ENCODE assay signal across 7 cellular contexts in the genomic region with DNA sequence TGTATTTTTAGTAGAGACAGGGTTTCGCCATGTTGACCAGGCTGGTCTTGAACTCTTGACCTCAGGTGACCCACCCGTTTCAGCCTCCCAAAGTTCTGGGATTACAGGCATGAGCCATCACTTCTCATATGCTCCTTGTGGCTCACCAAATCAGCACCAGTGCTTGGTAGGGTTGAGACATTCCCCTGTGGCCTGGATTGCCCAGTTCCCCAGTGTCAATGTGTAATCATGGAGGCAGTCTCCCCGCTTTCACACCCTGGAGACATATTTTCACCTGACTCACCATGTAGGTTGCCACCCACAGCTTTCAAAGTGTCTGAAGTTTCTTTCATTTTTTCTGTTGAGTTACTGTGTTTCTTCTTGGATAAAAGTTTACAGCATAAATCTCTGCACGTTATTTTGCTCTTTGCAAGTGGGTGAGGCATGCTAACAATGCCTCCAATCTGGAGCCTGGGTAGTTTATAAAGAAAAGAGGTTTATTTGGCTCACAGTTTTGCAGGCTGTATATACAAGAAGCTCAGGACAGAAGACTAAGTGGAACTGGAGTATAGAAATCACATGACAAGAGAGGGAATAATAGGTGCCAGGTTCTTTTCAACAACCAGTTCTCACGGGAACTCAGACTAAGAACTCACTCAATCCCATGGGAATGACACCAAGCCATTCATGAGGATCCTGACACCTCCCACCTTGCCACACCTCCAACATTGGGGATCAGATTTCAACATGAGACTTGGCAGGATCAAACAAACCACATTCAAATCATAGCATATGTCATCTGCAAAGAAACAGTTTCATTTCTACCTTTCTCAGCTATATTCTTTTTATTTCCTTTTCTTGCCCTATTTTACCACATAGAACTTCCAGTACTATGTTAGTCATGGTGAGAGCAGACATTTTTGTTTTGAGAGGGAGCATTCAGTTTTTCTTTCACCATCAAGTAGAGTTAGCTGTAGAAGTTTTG.
DNase-seq lines count a peak whose midpoint lies in the region; ATAC-seq and TF ChIP-seq lines count a peak whose summit lies in the region.

No MANE protein-coding gene starts in this region.

- peak overlapping the region; percentile 13 for H3K4me2 ChIP-seq in Loucy (ENCODE audit: low read depth, low read length, poor library complexity, severe bottlenecking)

- H4K20me1 ChIP-seq in Loucy (ENCODE audit: insufficient read depth, low read length, poor library complexity, severe bottlenecking): no peaks in the 10 kb centered on the region

- DNase-seq in activated naive CD8-positive, alpha-beta T cell treated with anti-CD3 and anti-CD28 coated beads, Interleukin-2, amount 10 ng/mL, durations not matched to agents 7 days and 5 days: no peak
- DNase-seq in stimulated activated CD4-positive, alpha-beta T cell treated with anti-CD3 and anti-CD28 coated beads, Interleukin-12 subunit alpha, Interleukin-12 subunit beta, amount 100 ng/mL, for 48 hours (ENCODE audit: low read depth in 2 of 3, low spot score in 1 of 3): peak; percentile 27 to 35 (median 29)
- DNase-seq in colonic mucosa (no peak), NCI-H446 (lab: John Stamatoyannopoulos, UW) (no peak), T1000 (lab: John Stamatoyannopoulos, UW) (no peak)

- H3K4me3 ChIP-seq in Loucy (ENCODE audit: low read length, poor library complexity, severe bottlenecking) (no peak overlapping the region), colonic mucosa (no peak overlapping the region)

- no peaks in the 10 kb centered on the region for H3K27me3 ChIP-seq in Loucy (ENCODE audit: insufficient read depth, low read length, poor library complexity, severe bottlenecking)
- H3K27me3 ChIP-seq in colonic mucosa: no peaks in the 10 kb centered on the region

- peaks cover 18% of the 10 kb centered on the region for H3K4me1 Mint-ChIP-seq in activated naive CD8-positive, alpha-beta T cell treated with anti-CD3 and anti-CD28 coated beads, Interleukin-2, amount 10 ng/mL, durations not matched to agents 7 days and 5 days

- H3K27ac ChIP-seq in colonic mucosa: no peak overlapping the region

- H3K36me3 ChIP-seq in Loucy (ENCODE audit: insufficient read depth, low read length) (no peaks in the 10 kb centered on the region; the same call in 1 of the 2 replicates), colonic mucosa (no peaks in the 10 kb centered on the region)

- peak overlapping the region; percentile 71 for H3K27ac Mint-ChIP-seq in activated naive CD8-positive, alpha-beta T cell treated with anti-CD3 and anti-CD28 coated beads, Interleukin-2, amount 10 ng/mL, durations not matched to agents 7 days and 5 days

- POLR2A ChIA-PET in activated naive CD8-positive, alpha-beta T cell treated with anti-CD3 and anti-CD28 coated beads, Interleukin-2, amount 10 ng/mL, durations not matched to agents 7 days and 5 days (lab: Charles Lee): interaction anchor here (1.8 kb wide), 1 partner anchor 113 kb away, joined by 6 read pairs; the partner anchor contains the start of genes ITFG1 and PHKB

- TF ChIP-seq CTCF in Loucy (conservative IDR thresholded peaks at IDR 0.05; ENCODE audit: low read length): no peak
- no peak for TF ChIP-seq CTCF in colonic mucosa (IDR thresholded peaks at IDR 0.05)

- peaks cover 23% of the 10 kb centered on the region for H3K36me3 Mint-ChIP-seq in activated naive CD8-positive, alpha-beta T cell treated with anti-CD3 and anti-CD28 coated beads, Interleukin-2, amount 10 ng/mL, durations not matched to agents 7 days and 5 days

- H3K4me1 ChIP-seq in Loucy (ENCODE audit: insufficient read depth, low read length, poor library complexity, severe bottlenecking) (peaks cover 8% of the 10 kb centered on the region), colonic mucosa (no peaks in the 10 kb centered on the region)

- ATAC-seq in GM18858 (IDR thresholded peaks at IDR 0.05; ENCODE audit: unreplicated experiment): peak; percentile 39
- ATAC-seq in activated naive CD8-positive, alpha-beta T cell treated with anti-CD3 and anti-CD28 coated beads, Interleukin-2, amount 10 ng/mL, durations not matched to agents 7 days and 5 days (ENCODE audit: low read depth): peak; percentile 74

- H3K79me2 ChIP-seq in Loucy (ENCODE audit: insufficient read depth, low read length): no peaks in the 10 kb centered on the region

- H3K9ac ChIP-seq in Loucy (ENCODE audit: low read depth, low read length, poor library complexity, severe bottlenecking) (no peak overlapping the region), colonic mucosa (ENCODE audit: low read depth in 2 of 2, low read length in 2 of 2) (no peak overlapping the region)

- H2AFZ ChIP-seq in Loucy (ENCODE audit: low read length): no peak overlapping the region

- H3K4me3 Mint-ChIP-seq in activated naive CD8-positive, alpha-beta T cell treated with anti-CD3 and anti-CD28 coated beads, Interleukin-2, amount 10 ng/mL, durations not matched to agents 7 days and 5 days: peak overlapping the region; percentile 21

- H3K9me3 ChIP-seq in Loucy (ENCODE audit: insufficient read depth, low read depth, low read length) (no peaks in the 10 kb centered on the region), colonic mucosa (no peaks in the 10 kb centered on the region)

- no peaks in the 10 kb centered on the region for H3K27me3 Mint-ChIP-seq in activated naive CD8-positive, alpha-beta T cell treated with anti-CD3 and anti-CD28 coated beads, Interleukin-2, amount 10 ng/mL, durations not matched to agents 7 days and 5 days

- peaks cover 6% of the 10 kb centered on the region for H3K9me3 Mint-ChIP-seq in activated naive CD8-positive, alpha-beta T cell treated with anti-CD3 and anti-CD28 coated beads, Interleukin-2, amount 10 ng/mL, durations not matched to agents 7 days and 5 days

- intact Hi-C loops in colonic mucosa (cut with DNase I): no loop called here

- no peaks in the 10 kb centered on the region for H3F3A ChIP-seq in Loucy (ENCODE audit: low read depth)

- no peaks in the 10 kb centered on the region for H3K9me2 ChIP-seq in Loucy (replicated peaks; ENCODE audit: low read depth, low read length)

Comparison
In these comparisons a context has a peak if more than half of its experiments do, and no peak if none do; other contexts are left out.
1. DNase-seq: peak in stimulated activated CD4-positive, alpha-beta T cell treated with anti-CD3 and anti-CD28 coated beads, Interleukin-12 subunit alpha, Interleukin-12 subunit beta, amount 100 ng/mL, for 48 hours (3 of 3); none in activated naive CD8-positive, alpha-beta T cell treated with anti-CD3 and anti-CD28 coated beads, Interleukin-2, amount 10 ng/mL, durations not matched to agents 7 days and 5 days (single experiment), colonic mucosa (single experiment), NCI-H446 (0 of 2) and T1000 (single experiment).